Comparison of ENCODE assay signal across 1 cellular context in genomic region chr5:165559645-165560044, GRCh38.
TF ChIP-seq lines count a peak whose summit lies in the region.

No MANE protein-coding gene starts in this region.

TF ChIP-seq in WTC11, 78 proteins besides CTCF, POLR2A, EP300 and RAD21 (continued from another document):
- TF ChIP-seq FOXP4 (CRISPR knock-in tag; IDR thresholded peaks at IDR 0.05) = no peak
- no peak for TF ChIP-seq ZNF425 (CRISPR knock-in tag; conservative IDR thresholded peaks at IDR 0.05)
- TF ChIP-seq TP53 (CRISPR knock-in tag; IDR thresholded peaks at IDR 0.05) = no peak
TF ChIP-seq in WTC11: peak in this region for 0.
